17 cellular contexts compared by ENCODE assay signal in the genomic region with DNA sequence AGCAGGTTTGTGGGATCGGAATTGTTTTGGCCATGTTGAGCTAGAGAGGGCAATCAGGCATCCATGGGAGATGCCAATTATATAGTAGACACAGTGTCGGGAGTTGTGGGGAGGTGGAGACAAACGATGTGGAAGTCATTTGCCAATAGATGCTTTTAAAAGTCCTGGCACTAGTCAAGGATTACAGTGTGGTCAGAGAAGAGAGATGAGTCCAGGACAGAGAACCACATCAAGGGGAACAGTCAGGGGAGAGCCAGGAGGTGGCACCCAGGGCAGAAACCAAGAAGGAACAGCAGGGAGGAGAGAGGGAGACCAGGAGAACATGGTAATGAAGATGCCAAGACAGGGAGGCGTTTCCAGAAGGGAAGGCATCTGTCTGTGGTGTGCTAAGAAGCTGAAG.
"Had no signal": no experiment of that assay in that cellular context is flagged by ENCODE, and none has a peak within 500 bp of the region (broad histone marks: within the 10 kb centered on the region; RNA-seq: fewer than 3 reads in every experiment).

No MANE protein-coding gene starts in this region.

- H3K9me3 ChIP-seq: ascending aorta, breast epithelium, gastroesophageal sphincter, heart right ventricle, tibial nerve had no signal

- H3K36me3 Mint-ChIP-seq: mesothelial cell of epicardium had no signal

- H3K4me1 ChIP-seq: ascending aorta, breast epithelium, gastroesophageal sphincter had no signal

- H3K4me3 ChIP-seq: ascending aorta, breast epithelium, dorsolateral prefrontal cortex, gastroesophageal sphincter, heart right ventricle, lung, tibial nerve had no signal

- H3K27me3 Mint-ChIP-seq: activated CD4-positive, alpha-beta T cell treated with anti-CD3 and anti-CD28 coated beads, Interleukin-2, amount 10 ng/mL, durations not matched to agents 24 days and 14 days had no signal

- ATAC-seq: gastroesophageal sphincter, heart right ventricle had no signal

- H3K36me3 ChIP-seq: ascending aorta, breast epithelium, gastroesophageal sphincter, heart right ventricle, tibial nerve had no signal

- DNase-seq: activated CD4-positive, alpha-beta T cell treated with anti-CD3 and anti-CD28 coated beads, Interleukin-2, amount 10 ng/mL, durations not matched to agents 24 days and 14 days; activated CD4-positive, CD25-positive, alpha-beta regulatory T cell; dorsolateral prefrontal cortex; erythroblast; heart right ventricle; posterior cingulate gyrus; retina; stimulated activated CD4-positive, alpha-beta T cell treated with anti-CD3 and anti-CD28 coated beads, Interleukin-2, amount 100 ng/mL, for 48 hours; stimulated activated naive CD4-positive, alpha-beta T cell treated with Interleukin-2 at 50 U/mL for 16 hours; substantia nigra had no signal

- H3K27ac Mint-ChIP-seq: activated CD4-positive, alpha-beta T cell treated with anti-CD3 and anti-CD28 coated beads, Interleukin-2, amount 10 ng/mL, durations not matched to agents 24 days and 14 days; activated T-helper 1 cell treated with anti-CD3 and anti-CD28 coated beads, Interleukin-12 subunit alpha, Interleukin-12 subunit beta, Interleukin-2, Interleukin-4 antibody, amounts not matched to agents 30 ng/mL and 10 ng/mL and 1 ng/mL, durations not matched to agents 14 hours and 24 hours and 36 hours; mesothelial cell of epicardium had no signal

- H3K27ac ChIP-seq: ascending aorta, breast epithelium, dorsolateral prefrontal cortex, gastroesophageal sphincter, heart right ventricle, tibial nerve had no signal

- H3K27me3 ChIP-seq: ascending aorta, breast epithelium, gastroesophageal sphincter, tibial nerve had no signal

- H3K4me3 Mint-ChIP-seq: activated CD4-positive, alpha-beta T cell treated with anti-CD3 and anti-CD28 coated beads, Interleukin-2, amount 10 ng/mL, durations not matched to agents 24 days and 14 days; activated T-helper 1 cell treated with anti-CD3 and anti-CD28 coated beads, Interleukin-12 subunit alpha, Interleukin-12 subunit beta, Interleukin-2, Interleukin-4 antibody, amounts not matched to agents 30 ng/mL and 10 ng/mL and 1 ng/mL, durations not matched to agents 14 hours and 24 hours and 36 hours; mesothelial cell of epicardium had no signal
